Comparison of ENCODE assay signal across 30 cellular contexts in genomic region chr15:68488290-68488689, GRCh38. TPM values are rescaled to one million over a fixed set of nuclear protein-coding genes. Genes with fewer than 3 reads are reported as not detected.
"Had no signal": no experiment of that assay in that cellular context is flagged by ENCODE, and none has a peak within 500 bp of the region (broad histone marks: within the 10 kb centered on the region; RNA-seq: fewer than 3 reads in every experiment).

No MANE protein-coding gene starts in this region.

- H3K4me3 ChIP-seq: hepatocyte, left ventricle myocardium inferior, ovary, psoas muscle, stomach, suprapubic skin had no signal

- H3K27ac Mint-ChIP-seq: activated CD4-positive, alpha-beta T cell treated with anti-CD3 and anti-CD28 coated beads, Interleukin-2, amount 10 ng/mL, durations not matched to agents 7 days and 5 days; activated CD8-positive, alpha-beta memory T cell treated with anti-CD3 and anti-CD28 coated beads, Interleukin-2, amount 10 ng/mL, durations not matched to agents 7 days and 5 days; activated CD8-positive, alpha-beta T cell treated with anti-CD3 and anti-CD28 coated beads for 36 hours; activated naive CD4-positive, alpha-beta T cell treated with anti-CD3 and anti-CD28 coated beads, Interleukin-2, amount 50 U/mL, for 24 hours; activated T-helper 1 cell treated with anti-CD3 and anti-CD28 coated beads, Interleukin-12 subunit alpha, Interleukin-12 subunit beta, Interleukin-2, Interleukin-4 antibody, amounts not matched to agents 30 ng/mL and 10 ng/mL and 1 ng/mL, durations not matched to agents 14 hours and 24 hours and 36 hours; immature natural killer cell; nephron; stimulated activated effector memory CD8-positive, alpha-beta T cell treated with anti-CD3 and anti-CD28 coated beads, Interleukin-12 subunit alpha, Interleukin-12 subunit beta, amount 100 ng/mL, for 72 hours had no signal

- DNase-seq: activated CD4-positive, alpha-beta T cell treated with anti-CD3 and anti-CD28 coated beads, Interleukin-2, amount 10 ng/mL, durations not matched to agents 7 days and 5 days; activated CD4-positive, CD25-positive, alpha-beta regulatory T cell treated with anti-CD3 and anti-CD28 coated beads, Interleukin-2, amount 50 U/mL, for 72 hours; activated CD8-positive, alpha-beta memory T cell treated with anti-CD3 and anti-CD28 coated beads, Interleukin-2, amount 10 ng/mL, durations not matched to agents 7 days and 5 days; activated CD8-positive, alpha-beta T cell treated with anti-CD3 and anti-CD28 coated beads for 36 hours; activated gamma-delta T cell; anterior cingulate cortex; central memory CD4-positive, alpha-beta T cell; dermis blood vessel endothelial cell; effector memory CD4-positive, alpha-beta T cell; foreskin melanocyte; glutamatergic neuron; immature natural killer cell; left ventricle myocardium inferior; midbrain; ovary; psoas muscle; right cardiac atrium; stimulated activated CD4-positive, alpha-beta T cell treated with anti-CD3 and anti-CD28 coated beads, Interleukin-1b, Interleukin-23, amount 100 ng/mL, for 48 hours; stomach; T-helper 2 cell; trophoblast cell had no signal

- ATAC-seq: activated CD8-positive, alpha-beta memory T cell treated with anti-CD3 and anti-CD28 coated beads, Interleukin-2, amount 10 ng/mL, durations not matched to agents 7 days and 5 days; activated CD8-positive, alpha-beta T cell treated with anti-CD3 and anti-CD28 coated beads for 36 hours; esophagus mucosa; stimulated activated effector memory CD8-positive, alpha-beta T cell treated with anti-CD3 and anti-CD28 coated beads, Interleukin-12 subunit alpha, Interleukin-12 subunit beta, amount 100 ng/mL, for 72 hours had no signal

- H3K4me2 ChIP-seq: hepatocyte had no signal

- H3K4me1 Mint-ChIP-seq: activated CD4-positive, alpha-beta T cell treated with anti-CD3 and anti-CD28 coated beads, Interleukin-2, amount 10 ng/mL, durations not matched to agents 7 days and 5 days; activated CD8-positive, alpha-beta memory T cell treated with anti-CD3 and anti-CD28 coated beads, Interleukin-2, amount 10 ng/mL, durations not matched to agents 7 days and 5 days; activated naive CD4-positive, alpha-beta T cell treated with anti-CD3 and anti-CD28 coated beads, Interleukin-2, amount 50 U/mL, for 24 hours; immature natural killer cell; stimulated activated effector memory CD8-positive, alpha-beta T cell treated with anti-CD3 and anti-CD28 coated beads, Interleukin-12 subunit alpha, Interleukin-12 subunit beta, amount 100 ng/mL, for 72 hours had no signal

- H3K9me3 Mint-ChIP-seq: activated CD4-positive, alpha-beta T cell treated with anti-CD3 and anti-CD28 coated beads, Interleukin-2, amount 10 ng/mL, durations not matched to agents 7 days and 5 days; activated CD8-positive, alpha-beta T cell treated with anti-CD3 and anti-CD28 coated beads for 36 hours; activated naive CD4-positive, alpha-beta T cell treated with anti-CD3 and anti-CD28 coated beads, Interleukin-2, amount 50 U/mL, for 24 hours; activated T-helper 1 cell treated with anti-CD3 and anti-CD28 coated beads, Interleukin-12 subunit alpha, Interleukin-12 subunit beta, Interleukin-2, Interleukin-4 antibody, amounts not matched to agents 30 ng/mL and 10 ng/mL and 1 ng/mL, durations not matched to agents 14 hours and 24 hours and 36 hours; nephron; stimulated activated effector memory CD8-positive, alpha-beta T cell treated with anti-CD3 and anti-CD28 coated beads, Interleukin-12 subunit alpha, Interleukin-12 subunit beta, amount 100 ng/mL, for 72 hours had no signal

- H3K36me3 Mint-ChIP-seq: activated CD8-positive, alpha-beta memory T cell treated with anti-CD3 and anti-CD28 coated beads, Interleukin-2, amount 10 ng/mL, durations not matched to agents 7 days and 5 days; activated naive CD4-positive, alpha-beta T cell treated with anti-CD3 and anti-CD28 coated beads, Interleukin-2, amount 50 U/mL, for 24 hours; immature natural killer cell; stimulated activated effector memory CD8-positive, alpha-beta T cell treated with anti-CD3 and anti-CD28 coated beads, Interleukin-12 subunit alpha, Interleukin-12 subunit beta, amount 100 ng/mL, for 72 hours had no signal

- H3K79me2 ChIP-seq: hepatocyte had no signal

- H3K36me3 ChIP-seq: brain microvascular endothelial cell, left ventricle myocardium inferior, neutrophil, ovary, stomach, suprapubic skin had no signal

- H3K4me3 Mint-ChIP-seq: activated CD4-positive, alpha-beta T cell treated with anti-CD3 and anti-CD28 coated beads, Interleukin-2, amount 10 ng/mL, durations not matched to agents 7 days and 5 days; activated CD8-positive, alpha-beta memory T cell treated with anti-CD3 and anti-CD28 coated beads, Interleukin-2, amount 10 ng/mL, durations not matched to agents 7 days and 5 days; activated CD8-positive, alpha-beta T cell treated with anti-CD3 and anti-CD28 coated beads for 36 hours; activated naive CD4-positive, alpha-beta T cell treated with anti-CD3 and anti-CD28 coated beads, Interleukin-2, amount 50 U/mL, for 24 hours; activated T-helper 1 cell treated with anti-CD3 and anti-CD28 coated beads, Interleukin-12 subunit alpha, Interleukin-12 subunit beta, Interleukin-2, Interleukin-4 antibody, amounts not matched to agents 30 ng/mL and 10 ng/mL and 1 ng/mL, durations not matched to agents 14 hours and 24 hours and 36 hours; immature natural killer cell; nephron; stimulated activated effector memory CD8-positive, alpha-beta T cell treated with anti-CD3 and anti-CD28 coated beads, Interleukin-12 subunit alpha, Interleukin-12 subunit beta, amount 100 ng/mL, for 72 hours had no signal

- H3K4me1 ChIP-seq: psoas muscle had no signal

- H3K27me3 ChIP-seq: brain microvascular endothelial cell, hepatocyte, ovary, stomach had no signal

- H2AFZ ChIP-seq: hepatocyte had no signal

- H3K27ac ChIP-seq: brain microvascular endothelial cell, hepatocyte, neutrophil, ovary, psoas muscle, stomach had no signal

- H3K9me3 ChIP-seq: left ventricle myocardium inferior, neutrophil, ovary, psoas muscle, stomach, suprapubic skin had no signal

RNA-seq across cellular contexts. Expression of gene ITGA11, which starts 56.3 kb away (rescaled TPM):
- polyA plus RNA-seq: immature natural killer cell had no signal
